33 cellular contexts compared by ENCODE assay signal in genomic region chr4:39201963-39202362, GRCh38.
"Had no signal": no experiment of that assay in that cellular context is flagged by ENCODE, and none has a peak within 500 bp of the region (broad histone marks: within the 10 kb centered on the region; RNA-seq: fewer than 3 reads in every experiment).

No MANE protein-coding gene starts in this region.

- H3K4me3 ChIP-seq: ascending aorta, cardiac muscle cell had no signal

- H3K27me3 ChIP-seq: ascending aorta, cardiac muscle cell had no signal

- H3K4me1 Mint-ChIP-seq: activated B cell treated with CpG ODN at 0.5 μM for 24 hours; activated naive CD8-positive, alpha-beta T cell treated with anti-CD3 and anti-CD28 coated beads for 36 hours; activated T-helper 17 cell treated with anti-CD3 and anti-CD28 coated beads, Interleukin-2, amount 50 U/mL, for 72 hours; brain; central memory CD8-positive, alpha-beta T cell; T-cell; T-helper 17 cell had no signal

- FAIRE-seq: bronchial epithelial cell, TTC549 had no signal

- H3K9me3 Mint-ChIP-seq: activated CD4-positive, alpha-beta memory T cell treated with anti-CD3 and anti-CD28 coated beads for 36 hours; activated CD4-positive, alpha-beta T cell treated with anti-CD3 and anti-CD28 coated beads, Interleukin-2, amount 10 ng/mL, durations not matched to agents 24 days and 14 days; activated CD8-positive, alpha-beta T cell treated with anti-CD3 and anti-CD28 coated beads for 36 hours; activated naive CD4-positive, alpha-beta T cell treated with anti-CD3 and anti-CD28 coated beads, Interleukin-2, amount 50 U/mL, for 72 hours; activated T-cell treated with anti-CD3 and anti-CD28 coated beads, Interleukin-2, amount 50 U/mL, for 4 hours; activated T-cell treated with anti-CD3 and anti-CD28 coated beads, Interleukin-2, amount 50 U/mL, for 72 hours; activated T-helper 17 cell treated with anti-CD3 and anti-CD28 coated beads, Interleukin-2, amount 50 U/mL, for 72 hours; central memory CD8-positive, alpha-beta T cell; T-cell had no signal

- H3K4me3 Mint-ChIP-seq: activated B cell treated with CpG ODN at 0.5 μM for 24 hours; activated CD4-positive, alpha-beta memory T cell treated with anti-CD3 and anti-CD28 coated beads for 36 hours; activated CD4-positive, alpha-beta T cell treated with anti-CD3 and anti-CD28 coated beads, Interleukin-2, amount 10 ng/mL, durations not matched to agents 24 days and 14 days; activated CD8-positive, alpha-beta T cell treated with anti-CD3 and anti-CD28 coated beads for 36 hours; activated naive CD4-positive, alpha-beta T cell treated with anti-CD3 and anti-CD28 coated beads for 36 hours; activated naive CD8-positive, alpha-beta T cell treated with anti-CD3 and anti-CD28 coated beads for 36 hours; activated T-cell treated with anti-CD3 and anti-CD28 coated beads, Interleukin-2, amount 50 U/mL, for 4 hours; activated T-cell treated with anti-CD3 and anti-CD28 coated beads, Interleukin-2, amount 50 U/mL, for 72 hours; activated T-helper 1 cell treated with anti-CD3 and anti-CD28 coated beads, Interleukin-12 subunit alpha, Interleukin-12 subunit beta, Interleukin-2, Interleukin-4 antibody, amounts not matched to agents 30 ng/mL and 10 ng/mL and 1 ng/mL, durations not matched to agents 14 hours and 24 hours and 36 hours; activated T-helper 17 cell treated with anti-CD3 and anti-CD28 coated beads, Interleukin-2, amount 50 U/mL, for 72 hours; brain; central memory CD8-positive, alpha-beta T cell; T-cell; T-helper 17 cell had no signal

- H3K27me3 Mint-ChIP-seq: activated B cell treated with CpG ODN at 0.5 μM for 24 hours; activated CD4-positive, alpha-beta memory T cell treated with anti-CD3 and anti-CD28 coated beads for 36 hours; activated CD4-positive, alpha-beta T cell treated with anti-CD3 and anti-CD28 coated beads, Interleukin-2, amount 10 ng/mL, durations not matched to agents 24 days and 14 days; activated CD8-positive, alpha-beta T cell treated with anti-CD3 and anti-CD28 coated beads for 36 hours; activated naive CD8-positive, alpha-beta T cell treated with anti-CD3 and anti-CD28 coated beads for 36 hours; activated T-helper 17 cell treated with anti-CD3 and anti-CD28 coated beads, Interleukin-2, amount 50 U/mL, for 72 hours; brain; central memory CD8-positive, alpha-beta T cell; T-cell; T-helper 17 cell had no signal

- H3K27ac Mint-ChIP-seq: activated B cell treated with CpG ODN at 0.5 μM for 24 hours; activated CD4-positive, alpha-beta memory T cell treated with anti-CD3 and anti-CD28 coated beads for 36 hours; activated CD4-positive, alpha-beta T cell treated with anti-CD3 and anti-CD28 coated beads, Interleukin-2, amount 10 ng/mL, durations not matched to agents 24 days and 14 days; activated CD8-positive, alpha-beta T cell treated with anti-CD3 and anti-CD28 coated beads for 36 hours; activated naive CD4-positive, alpha-beta T cell treated with anti-CD3 and anti-CD28 coated beads for 36 hours; activated naive CD4-positive, alpha-beta T cell treated with anti-CD3 and anti-CD28 coated beads, Interleukin-2, amount 50 U/mL, for 72 hours; activated naive CD8-positive, alpha-beta T cell treated with anti-CD3 and anti-CD28 coated beads for 36 hours; activated T-helper 1 cell treated with anti-CD3 and anti-CD28 coated beads, Interleukin-12 subunit alpha, Interleukin-12 subunit beta, Interleukin-2, Interleukin-4 antibody, amounts not matched to agents 30 ng/mL and 10 ng/mL and 1 ng/mL, durations not matched to agents 14 hours and 24 hours and 36 hours; activated T-helper 17 cell treated with anti-CD3 and anti-CD28 coated beads, Interleukin-2, amount 50 U/mL, for 72 hours; brain; T-cell; T-helper 17 cell had no signal

- DNase-seq: activated B cell treated with CpG ODN at 0.5 μM for 24 hours; activated CD4-positive, alpha-beta memory T cell treated with anti-CD3 and anti-CD28 coated beads for 36 hours; activated CD4-positive, alpha-beta T cell treated with anti-CD3 and anti-CD28 coated beads for 4 hours; activated CD4-positive, alpha-beta T cell treated with anti-CD3 and anti-CD28 coated beads, Interleukin-2, amount 10 ng/mL, durations not matched to agents 24 days and 14 days; activated CD4-positive, alpha-beta T cell treated with anti-CD3 and anti-CD28 coated beads, Interleukin-2, amount 50 U/mL, for 1 hour; activated CD4-positive, alpha-beta T cell treated with anti-CD3 and anti-CD28 coated beads, Interleukin-2, amount 50 U/mL, for 4 hours; activated CD4-positive, CD25-positive, alpha-beta regulatory T cell treated with anti-CD3 and anti-CD28 coated beads, Interleukin-2, amount 50 U/mL, for 72 hours; activated CD8-positive, alpha-beta memory T cell treated with anti-CD3 and anti-CD28 coated beads, Interleukin-2, amount 50 U/mL, for 4 hours; activated CD8-positive, alpha-beta T cell treated with anti-CD3 and anti-CD28 coated beads for 36 hours; activated effector memory CD4-positive, alpha-beta T cell treated with anti-CD3 and anti-CD28 coated beads, Interleukin-2, amount 50 U/mL, for 16 hours; activated gamma-delta T cell treated with Interleukin-2 at 50 U/mL for 16 hours; activated naive CD4-positive, alpha-beta T cell; activated naive CD4-positive, alpha-beta T cell treated with anti-CD3 and anti-CD28 coated beads for 36 hours; activated naive CD4-positive, alpha-beta T cell treated with anti-CD3 and anti-CD28 coated beads, Interleukin-2, amount 50 U/mL, for 16 hours; activated naive CD8-positive, alpha-beta T cell treated with anti-CD3 and anti-CD28 coated beads for 36 hours; activated T-cell treated with anti-CD3 and anti-CD28 coated beads for 4 hours; activated T-cell treated with anti-CD3 and anti-CD28 coated beads, Interleukin-2, amount 50 U/mL, for 1 hour; activated T-cell treated with anti-CD3 and anti-CD28 coated beads, Interleukin-2, amount 50 U/mL, for 4 hours; activated T-cell treated with anti-CD3 and anti-CD28 coated beads, Interleukin-2, amount 50 U/mL, for 72 hours; amygdala; anterior cingulate cortex; cerebellar nuclear complex; T-cell; T-helper 17 cell had no signal

- H3K9me3 ChIP-seq: ascending aorta had no signal
